Comparison of ENCODE assay signal across 22 cellular contexts in genomic region chr20:45402946-45403345, GRCh38. TPM values are rescaled to one million over a fixed set of nuclear protein-coding genes. Genes with fewer than 3 reads are reported as not detected.
A peak's percentile ranks its signal among the peaks of the same experiment; 100 is the strongest.
DNase-seq lines count a peak whose midpoint lies in the region; ATAC-seq and TF ChIP-seq lines count a peak whose summit lies in the region.
"Had no signal": no experiment of that assay in that cellular context is flagged by ENCODE, and none has a peak within 500 bp of the region (broad histone marks: within the 10 kb centered on the region; RNA-seq: fewer than 3 reads in every experiment).

No MANE protein-coding gene starts in this region.

- no peak overlapping the region for H4K5ac ChIP-seq in IMR-90 (ENCODE audit: low read depth, low read length)

- H3K4me1 ChIP-seq in IMR-90 (ENCODE audit: control insufficient read depth, insufficient read depth, low read length) (peaks cover 4% of the 10 kb centered on the region; the same call in 1 of the 2 replicates), BE2C (no peaks in the 10 kb centered on the region)
- H3K4me1 ChIP-seq: Caco-2 had no signal

- H3K9me3 ChIP-seq in IMR-90 (ENCODE audit: control insufficient read depth, insufficient read depth, low read length) (peaks cover 6% of the 10 kb centered on the region; the same call in 1 of the 2 replicates), BE2C (0 out of 2 replicates have a peak, but pooled peaks cover 3% of the 10 kb centered on the region)

- no peak for TF ChIP-seq RAD21 in IMR-90 (IDR thresholded peaks at IDR 0.05; ENCODE audit: low read length)

- no peak overlapping the region for H2BK20ac ChIP-seq in IMR-90 (ENCODE audit: low read depth, low read length)

- H3K14ac ChIP-seq in IMR-90 (replicated peaks; ENCODE audit: low read depth, low read length): no peak overlapping the region

- H2AFZ ChIP-seq in IMR-90 (replicated peaks; ENCODE audit: low read length, poor library complexity): no peak overlapping the region
- H2AFZ ChIP-seq: GM23338 had no signal

- H3K9me1 ChIP-seq in IMR-90 (ENCODE audit: insufficient read depth, low read length): no peaks in the 10 kb centered on the region

- TF ChIP-seq POLR2A in IMR-90 (IDR thresholded peaks at IDR 0.05; ENCODE audit: low read depth, low read length): no peak

- H2BK5ac ChIP-seq in IMR-90 (ENCODE audit: low read depth, low read length, poor library complexity, severe bottlenecking): no peak overlapping the region

- POLR2A ChIA-PET in IMR-90 (lab: Charles Lee; ENCODE audit: unreplicated experiment): no interaction called here

- whole genome bisulfite sequencing in IMR-90 (ENCODE audit: extremely low coverage in 2 of 2, insufficient read length in 1 of 2), 2 experiments: no CpG with 5 or more reads among the region's 1 CpG

- H4K20me1 ChIP-seq in IMR-90 (ENCODE audit: insufficient read depth, low read length): no peaks in the 10 kb centered on the region

- in situ Hi-C loops in IMR-90 (cut with MboI; ENCODE audit: low sequenced_read_pairs): no loop called here

- CTCF ChIA-PET in IMR-90 (lab: Yijun Ruan, JAX): interaction anchor here (1.0 to 2.3 kb wide), 2 partner anchors 34 to 82 kb away, joined by 3 to 5 read pairs; no protein-coding TSS in a partner anchor

- dilution Hi-C loops in IMR-90 (cut with HindIII; ENCODE audit: low sequenced_read_pairs, unreplicated experiment): no loop called here

- no peak overlapping the region for H4K91ac ChIP-seq in IMR-90 (ENCODE audit: insufficient read depth, low read depth, low read length)

- no peak overlapping the region for H3K4me2 ChIP-seq in IMR-90 (ENCODE audit: low read depth, low read length)
- H3K4me2 ChIP-seq: GM23338 had no signal

- no peak overlapping the region for H2AK5ac ChIP-seq in IMR-90 (ENCODE audit: low read depth, low read length)

- no peak overlapping the region for H3K18ac ChIP-seq in IMR-90 (ENCODE audit: low read depth, low read length)

- no peak overlapping the region for H2BK120ac ChIP-seq in IMR-90 (ENCODE audit: low read depth, low read length)

- H3K9ac ChIP-seq in IMR-90 (ENCODE audit: low read depth, low read length): no peak overlapping the region

- no peak overlapping the region for H2AK9ac ChIP-seq in IMR-90 (replicated peaks; ENCODE audit: low read depth, low read length, poor library complexity)

- H2BK15ac ChIP-seq in IMR-90 (ENCODE audit: low read depth, low read length): no peak overlapping the region

- no peak overlapping the region for H3K56ac ChIP-seq in IMR-90 (ENCODE audit: extremely low read depth, insufficient read depth, low read length)

- no TSS peak for BruUV-seq in IMR-90 (replicated peaks; lab: Mats Ljungman, UMichigan)

- DNase-seq in IMR-90: peak; percentile 68
- DNase-seq in choroid plexus epithelial cell (ENCODE audit: low read depth): peak; percentile 83
- peak; percentile 26 for DNase-seq in kidney tubule cell (ENCODE audit: low spot score)
- DNase-seq in islet precursor cell: no peak
- DNase-seq in BE2C: no peak
- DNase-seq: ACHN; Caco-2; CD4-positive, CD25-positive, alpha-beta regulatory T cell; KG1; NCI-H1048; NCI-H1436 treated with DMSO at 0.1 percent for 48 hours; NCI-H2029 treated with DMSO at 0.1 percent for 48 hours; NCI-H2171 treated with DMSO at 0.1 percent for 48 hours; NCI-H510A; NCI-H82 had no signal

- H3K36me3 ChIP-seq in IMR-90 (ENCODE audit: control insufficient read depth, insufficient read depth, low read length) (no peaks in the 10 kb centered on the region), BE2C (no peaks in the 10 kb centered on the region)

- H3K27me3 ChIP-seq in IMR-90 (ENCODE audit: control insufficient read depth, insufficient read depth, low read length): no peaks in the 10 kb centered on the region
- peaks cover 22% of the 10 kb centered on the region for H3K27me3 ChIP-seq in BE2C

- no peak overlapping the region for H3K23ac ChIP-seq in IMR-90 (ENCODE audit: low read depth, low read length)

- no peak; the same call in 1 of the 2 replicates for TF ChIP-seq CTCF in IMR-90 (conservative IDR thresholded peaks at IDR 0.05; ENCODE audit: low read depth, low read length)
- TF ChIP-seq CTCF in choroid plexus epithelial cell (conservative IDR thresholded peaks at IDR 0.05; ENCODE audit: low read depth, low read length): no peak
- TF ChIP-seq CTCF in BE2C (IDR thresholded peaks at IDR 0.05; ENCODE audit: low read depth, low read length): no peak

- intact Hi-C loops in IMR-90 (cut with micrococcal nuclease): no loop called here

- no peak overlapping the region for H3K4me3 ChIP-seq in IMR-90 (ENCODE audit: insufficient read depth, low read depth, low read length)
- no peak overlapping the region for H3K4me3 ChIP-seq in choroid plexus epithelial cell (ENCODE audit: low read depth, low read length)
- no peak overlapping the region for H3K4me3 ChIP-seq in BE2C (ENCODE audit: low read depth, low read length)
- H3K4me3 ChIP-seq: GM12878, GM23338 had no signal

- no peak overlapping the region for H3K27ac ChIP-seq in IMR-90 (ENCODE audit: insufficient read depth, low read length)

- peaks cover 0 to 9% of the 10 kb centered on the region in 2 experiments; a peak in 2 of 4 replicates for H3K79me1 ChIP-seq in IMR-90 (ENCODE audit: low read depth in 1 of 2, low read length in 2 of 2)

- no peak overlapping the region for H4K8ac ChIP-seq in IMR-90 (ENCODE audit: low read depth in 2 of 2, low read length in 2 of 2)

- peak; percentile 53 for ATAC-seq in IMR-90 (ENCODE audit: low read depth)
- no peak for ATAC-seq in GM18511 (IDR thresholded peaks at IDR 0.05; ENCODE audit: unreplicated experiment)
- ATAC-seq in HG02763 (IDR thresholded peaks at IDR 0.05; ENCODE audit: unreplicated experiment): no peak
- ATAC-seq: GM12878, GM23338, Panc1, Right ventricle myocardium inferior had no signal

- no peak overlapping the region for H3K4ac ChIP-seq in IMR-90 (ENCODE audit: low read depth, low read length)

TF ChIP-seq in IMR-90, 13 proteins besides CTCF, POLR2A, EP300 and RAD21:
- TF ChIP-seq NFE2L2 (IDR thresholded peaks at IDR 0.05; ENCODE audit: low read depth, low read length) (no peak), ELK1 (IDR thresholded peaks at IDR 0.05; ENCODE audit: borderline replicate concordance, low read depth, low read length) (no peak), BHLHE40 (IDR thresholded peaks at IDR 0.05; ENCODE audit: low read depth, low read length) (no peak), RFX5 (IDR thresholded peaks at IDR 0.05; ENCODE audit: low read depth, low read length) (no peak), MAFK (IDR thresholded peaks at IDR 0.05; ENCODE audit: low read depth, low read length) (no peak), RCOR1 (IDR thresholded peaks at IDR 0.05; ENCODE audit: insufficient replicate concordance, low read length) (no peak), CEBPB (IDR thresholded peaks at IDR 0.05; ENCODE audit: low read depth, low read length) (no peak), CHD1 (IDR thresholded peaks at IDR 0.05; ENCODE audit: low read depth, low read length) (no peak), USF2 (IDR thresholded peaks at IDR 0.05; ENCODE audit: low read depth, low read length) (no peak), SMC3 (IDR thresholded peaks at IDR 0.05; ENCODE audit: low read depth, low read length) (no peak), MXI1 (IDR thresholded peaks at IDR 0.05; ENCODE audit: borderline replicate concordance, low read depth, low read length) (no peak)

RNA-seq across cellular contexts. Expression of gene DBNDD2, which starts 5.1 kb away (rescaled TPM):
- 1.1 and 1.3 TPM in 2 replicates for total RNA-seq in IMR-90 (2012; rRNA removed)
- polyA plus RNA-seq in IMR-90 (2012; rRNA removed): 7.8 and 9.3 TPM in 2 replicates
- polyA plus RNA-seq in IMR-90 (2012; cell fraction: cytosol; rRNA removed): 6.7 and 9.8 TPM in 2 replicates
- 7.2 and 10.5 TPM in 2 replicates for polyA plus RNA-seq in IMR-90 (2012; cell fraction: nucleus; rRNA removed; ENCODE audit: low replicate concordance)
- 29.0 TPM for polyA plus RNA-seq in BE2C (2012; ENCODE audit: insufficient read depth, insufficient read length, low read depth)

RNA-seq across cellular contexts. Expression of gene PIGT, which starts 13.0 kb away (rescaled TPM):
- total RNA-seq in IMR-90 (2012; rRNA removed): 27.2 and 31.2 TPM in 2 replicates
- polyA plus RNA-seq in IMR-90 (2012; rRNA removed): 145 and 168 TPM in 2 replicates
- 95.0 and 170 TPM in 2 replicates for polyA plus RNA-seq in IMR-90 (2012; cell fraction: cytosol; rRNA removed)
- polyA plus RNA-seq in IMR-90 (2012; cell fraction: nucleus; rRNA removed; ENCODE audit: low replicate concordance): 54.1 and 81.1 TPM in 2 replicates
- polyA plus RNA-seq in BE2C (2012; ENCODE audit: insufficient read depth, insufficient read length, low read depth): 192 TPM

RNA-seq across cellular contexts. Expression of gene TP53TG5, which starts 24.8 kb away (rescaled TPM):
- not detected in 2 replicates for total RNA-seq in IMR-90 (2012; rRNA removed)
- polyA plus RNA-seq in IMR-90 (2012; rRNA removed): not detected in 2 replicates
- polyA plus RNA-seq in IMR-90 (2012; cell fraction: cytosol; rRNA removed): not detected in 2 replicates
- not detected in 2 replicates for polyA plus RNA-seq in IMR-90 (2012; cell fraction: nucleus; rRNA removed; ENCODE audit: low replicate concordance)
- 2.3 TPM for polyA plus RNA-seq in BE2C (2012; ENCODE audit: insufficient read depth, insufficient read length, low read depth)
- total RNA-seq: Caco-2; CD4-positive, CD25-positive, alpha-beta regulatory T cell; GM12878; GM23338; MCF 10A had no signal
- polyA plus RNA-seq: GM23338 had no signal

RNA-seq across cellular contexts. Expression of gene SYS1, which starts 40.0 kb away (rescaled TPM):
- total RNA-seq in IMR-90 (2012; rRNA removed): 12.9 and 16.7 TPM in 2 replicates
- polyA plus RNA-seq in IMR-90 (2012; rRNA removed): 24.6 and 29.2 TPM in 2 replicates
- 35.1 and 52.6 TPM in 2 replicates for polyA plus RNA-seq in IMR-90 (2012; cell fraction: cytosol; rRNA removed)
- 10.9 and 29.3 TPM in 2 replicates for polyA plus RNA-seq in IMR-90 (2012; cell fraction: nucleus; rRNA removed; ENCODE audit: low replicate concordance)
- 39.5 TPM for polyA plus RNA-seq in BE2C (2012; ENCODE audit: insufficient read depth, insufficient read length, low read depth)

RNA-seq across cellular contexts. Expression of gene SDC4, which starts 54.7 kb away (rescaled TPM):
- total RNA-seq in IMR-90 (2012; rRNA removed): 265 and 275 TPM in 2 replicates
- 181 and 203 TPM in 2 replicates for polyA plus RNA-seq in IMR-90 (2012; rRNA removed)
- polyA plus RNA-seq in IMR-90 (2012; cell fraction: cytosol; rRNA removed): 183 and 191 TPM in 2 replicates
- 58.2 and 85.3 TPM in 2 replicates for polyA plus RNA-seq in IMR-90 (2012; cell fraction: nucleus; rRNA removed; ENCODE audit: low replicate concordance)
- 24.9 TPM for polyA plus RNA-seq in BE2C (2012; ENCODE audit: insufficient read depth, insufficient read length, low read depth)

Comparison
In these comparisons a context has a peak if more than half of its experiments do, and no peak if none do; other contexts are left out.
1. DNase-seq: peak in IMR-90 (single experiment), choroid plexus epithelial cell (single experiment) and kidney tubule cell (single experiment); none in islet precursor cell (single experiment) and BE2C (single experiment).